In the genomic region with DNA sequence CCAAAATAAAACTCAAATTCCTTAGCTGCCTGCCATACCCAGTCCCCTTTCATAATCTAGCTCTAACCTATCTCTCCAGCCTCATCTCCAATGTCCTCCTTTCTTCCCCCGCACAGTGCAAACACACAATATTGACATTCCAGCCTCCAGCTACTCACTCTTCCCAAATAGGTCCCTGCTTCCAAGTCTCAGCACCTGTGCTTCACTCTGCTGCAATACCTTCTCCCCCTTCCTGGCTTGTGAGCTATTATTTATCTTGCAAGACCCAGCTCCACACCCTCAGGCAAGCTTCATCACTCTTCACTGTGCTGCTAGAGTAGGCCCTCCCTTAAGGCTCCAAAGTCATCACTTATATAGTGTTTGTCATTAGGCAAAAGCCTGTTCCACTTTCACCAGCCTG, we compare ENCODE assay signal across 2 cellular contexts.
TF ChIP-seq lines count a peak whose summit lies in the region.

No MANE protein-coding gene starts in this region.

TF ChIP-seq in A549, 52 proteins besides CTCF, POLR2A, EP300 and RAD21:
- peak; percentile 18; the same call in 1 of the 2 replicates for TF ChIP-seq JUNB (IDR thresholded peaks at IDR 0.05)
- TF ChIP-seq, protein P1, sequence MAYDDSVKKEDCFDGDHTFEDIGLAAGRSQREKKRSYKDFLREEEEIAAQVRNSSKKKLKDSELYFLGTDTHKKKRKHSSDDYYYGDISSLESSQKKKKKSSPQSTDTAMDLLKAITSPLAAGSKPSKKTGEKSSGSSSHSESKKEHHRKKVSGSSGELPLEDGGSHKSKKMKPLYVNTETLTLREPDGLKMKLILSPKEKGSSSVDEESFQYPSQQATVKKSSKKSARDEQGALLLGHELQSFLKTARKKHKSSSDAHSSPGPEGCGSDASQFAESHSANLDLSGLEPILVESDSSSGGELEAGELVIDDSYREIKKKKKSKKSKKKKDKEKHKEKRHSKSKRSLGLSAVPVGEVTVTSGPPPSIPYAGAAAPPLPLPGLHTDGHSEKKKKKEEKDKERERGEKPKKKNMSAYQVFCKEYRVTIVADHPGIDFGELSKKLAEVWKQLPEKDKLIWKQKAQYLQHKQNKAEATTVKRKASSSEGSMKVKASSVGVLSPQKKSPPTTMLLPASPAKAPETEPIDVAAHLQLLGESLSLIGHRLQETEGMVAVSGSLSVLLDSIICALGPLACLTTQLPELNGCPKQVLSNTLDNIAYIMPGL (CRISPR knock-in tag; IDR thresholded peaks at IDR 0.05; ENCODE audit: borderline replicate concordance) = no peak
- TF ChIP-seq HEYL (CRISPR knock-in tag; IDR thresholded peaks at IDR 0.05) = no peak
- TF ChIP-seq NPAS2 (CRISPR knock-in tag; IDR thresholded peaks at IDR 0.05; ENCODE audit: borderline replicate concordance) = no peak
- no peak for TF ChIP-seq POLR2AphosphoS2 (conservative IDR thresholded peaks at IDR 0.05; ENCODE audit: low read length)
- 0 out of 5 replicates have a peak, but pooled peaks of 1 of the 2 experiments have one; percentile 34 for TF ChIP-seq JUN (IDR thresholded peaks at IDR 0.05)
- peak; percentile 22 to 23; a peak in 1 of 4 replicates for TF ChIP-seq CEBPB (IDR thresholded peaks at IDR 0.05)
- TF ChIP-seq SMC3 (IDR thresholded peaks at IDR 0.05) = peak; percentile 18; the same call in 1 of the 3 replicates
- TF ChIP-seq MYC (IDR thresholded peaks at IDR 0.05; ENCODE audit: borderline replicate concordance, low read length) = no peak
TF ChIP-seq in A549: peak in this region for 4.

TF ChIP-seq in IMR-90, 13 proteins besides CTCF, POLR2A, EP300 and RAD21:
- TF ChIP-seq, protein P2, sequence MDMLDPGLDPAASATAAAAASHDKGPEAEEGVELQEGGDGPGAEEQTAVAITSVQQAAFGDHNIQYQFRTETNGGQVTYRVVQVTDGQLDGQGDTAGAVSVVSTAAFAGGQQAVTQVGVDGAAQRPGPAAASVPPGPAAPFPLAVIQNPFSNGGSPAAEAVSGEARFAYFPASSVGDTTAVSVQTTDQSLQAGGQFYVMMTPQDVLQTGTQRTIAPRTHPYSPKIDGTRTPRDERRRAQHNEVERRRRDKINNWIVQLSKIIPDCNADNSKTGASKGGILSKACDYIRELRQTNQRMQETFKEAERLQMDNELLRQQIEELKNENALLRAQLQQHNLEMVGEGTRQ (IDR thresholded peaks at IDR 0.05; ENCODE audit: low read depth, low read length) = no peak
- TF ChIP-seq MAZ (IDR thresholded peaks at IDR 0.05; ENCODE audit: borderline replicate concordance, low read depth, low read length) = no peak
- no peak for TF ChIP-seq CEBPB (IDR thresholded peaks at IDR 0.05; ENCODE audit: low read depth, low read length)
- no peak for TF ChIP-seq RCOR1 (IDR thresholded peaks at IDR 0.05; ENCODE audit: insufficient replicate concordance, low read length)
- no peak for TF ChIP-seq CHD1 (IDR thresholded peaks at IDR 0.05; ENCODE audit: low read depth, low read length)
- TF ChIP-seq MAFK (IDR thresholded peaks at IDR 0.05; ENCODE audit: low read depth, low read length) = no peak
- TF ChIP-seq NFE2L2 (IDR thresholded peaks at IDR 0.05; ENCODE audit: low read depth, low read length) = no peak
- TF ChIP-seq SMC3 (IDR thresholded peaks at IDR 0.05; ENCODE audit: low read depth, low read length) = no peak
- TF ChIP-seq RFX5 (IDR thresholded peaks at IDR 0.05; ENCODE audit: low read depth, low read length) = no peak
- TF ChIP-seq FOS (IDR thresholded peaks at IDR 0.05; ENCODE audit: low read depth, low read length) = no peak
- TF ChIP-seq, protein P3, sequence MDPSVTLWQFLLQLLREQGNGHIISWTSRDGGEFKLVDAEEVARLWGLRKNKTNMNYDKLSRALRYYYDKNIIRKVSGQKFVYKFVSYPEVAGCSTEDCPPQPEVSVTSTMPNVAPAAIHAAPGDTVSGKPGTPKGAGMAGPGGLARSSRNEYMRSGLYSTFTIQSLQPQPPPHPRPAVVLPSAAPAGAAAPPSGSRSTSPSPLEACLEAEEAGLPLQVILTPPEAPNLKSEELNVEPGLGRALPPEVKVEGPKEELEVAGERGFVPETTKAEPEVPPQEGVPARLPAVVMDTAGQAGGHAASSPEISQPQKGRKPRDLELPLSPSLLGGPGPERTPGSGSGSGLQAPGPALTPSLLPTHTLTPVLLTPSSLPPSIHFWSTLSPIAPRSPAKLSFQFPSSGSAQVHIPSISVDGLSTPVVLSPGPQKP (IDR thresholded peaks at IDR 0.05; ENCODE audit: borderline replicate concordance, low read depth, low read length) = no peak
- TF ChIP-seq BHLHE40 (IDR thresholded peaks at IDR 0.05; ENCODE audit: low read depth, low read length) = no peak
- TF ChIP-seq MXI1 (IDR thresholded peaks at IDR 0.05; ENCODE audit: borderline replicate concordance, low read depth, low read length) = no peak
